In genomic region chr7:70006411-70006920, GRCh38 we compare ENCODE assay signal across 15 cellular contexts.
A peak's percentile ranks its signal among the peaks of the same experiment; 100 is the strongest.
DNase-seq lines count a peak whose midpoint lies in the region; ATAC-seq, FAIRE-seq and TF ChIP-seq lines count a peak whose summit lies in the region.
"Had no signal": no experiment of that assay in that cellular context is flagged by ENCODE, and none has a peak within 500 bp of the region (broad histone marks: within the 10 kb centered on the region; RNA-seq: fewer than 3 reads in every experiment).

No MANE protein-coding gene starts in this region.

- peaks cover 6% of the 10 kb centered on the region for H3K27me3 Mint-ChIP-seq in activated naive CD8-positive, alpha-beta T cell treated with anti-CD3 and anti-CD28 coated beads, Interleukin-2, amount 10 ng/mL, durations not matched to agents 7 days and 5 days
- H3K27me3 Mint-ChIP-seq in activated naive CD8-positive, alpha-beta T cell treated with anti-CD3 and anti-CD28 coated beads, Interleukin-2, amount 50 U/mL, for 24 hours, result no peaks in the 10 kb centered on the region
- no peaks in the 10 kb centered on the region for H3K27me3 Mint-ChIP-seq in astrocyte (ENCODE audit: low read depth, unreplicated experiment)
- no peaks in the 10 kb centered on the region for H3K27me3 Mint-ChIP-seq in stimulated activated memory B cell treated with anti-CD40 and anti-IgM and Interleukin-4, amounts not matched to agents 10 μg/mL and 1 μg/mL and 100 μg/mL, for 72 hours

- H3K9me3 ChIP-seq in Karpas-422 (ENCODE audit: low read length), result no peaks in the 10 kb centered on the region
- no peaks in the 10 kb centered on the region for H3K9me3 ChIP-seq in astrocyte (ENCODE audit: insufficient read depth, low read depth, low read length)
- H3K9me3 ChIP-seq in body of pancreas, result no peaks in the 10 kb centered on the region
- H3K9me3 ChIP-seq: heart left ventricle, psoas muscle, thoracic aorta had no signal

- H4K20me1 ChIP-seq in Karpas-422 (ENCODE audit: insufficient read depth, low read depth, low read length) (peaks cover 8% of the 10 kb centered on the region), astrocyte (ENCODE audit: insufficient read depth, low read length) (peaks cover 3% of the 10 kb centered on the region)

- H3K27ac Mint-ChIP-seq in activated naive CD8-positive, alpha-beta T cell treated with anti-CD3 and anti-CD28 coated beads, Interleukin-2, amount 10 ng/mL, durations not matched to agents 7 days and 5 days, result no peak overlapping the region
- H3K27ac Mint-ChIP-seq in activated naive CD8-positive, alpha-beta T cell treated with anti-CD3 and anti-CD28 coated beads, Interleukin-2, amount 50 U/mL, for 24 hours, result no peak overlapping the region
- H3K27ac Mint-ChIP-seq in astrocyte (ENCODE audit: unreplicated experiment), result no peak overlapping the region
- H3K27ac Mint-ChIP-seq in stimulated activated memory B cell treated with anti-CD40 and anti-IgM and Interleukin-4, amounts not matched to agents 10 μg/mL and 1 μg/mL and 100 μg/mL, for 72 hours, result peak overlapping the region; percentile 42
- H3K27ac Mint-ChIP-seq: activated CD4-positive, alpha-beta memory T cell treated with anti-CD3 and anti-CD28 coated beads for 36 hours had no signal

- DNase-seq in activated naive CD8-positive, alpha-beta T cell treated with anti-CD3 and anti-CD28 coated beads, Interleukin-2, amount 10 ng/mL, durations not matched to agents 7 days and 5 days, result no peak
- no peak for DNase-seq in activated naive CD8-positive, alpha-beta T cell treated with anti-CD3 and anti-CD28 coated beads, Interleukin-2, amount 50 U/mL, for 24 hours
- DNase-seq in Karpas-422 (peak; percentile 48), astrocyte (ENCODE audit: low read depth) (no peak), body of pancreas (no peak), pons (ENCODE audit: low spot score) (no peak)
- no peak for DNase-seq in activated CD4-positive, alpha-beta T cell treated with anti-CD3 and anti-CD28 coated beads, Interleukin-2, amount 50 U/mL, for 48 hours
- DNase-seq: activated CD4-positive, alpha-beta memory T cell treated with anti-CD3 and anti-CD28 coated beads for 36 hours; effector CD8-positive, alpha-beta T cell; GF-D8; heart left ventricle; psoas muscle had no signal

- no peak overlapping the region for H2AFZ ChIP-seq in Karpas-422 (ENCODE audit: low read length)
- H2AFZ ChIP-seq in astrocyte (ENCODE audit: low read depth, low read length), result no peak overlapping the region

- TF ChIP-seq POLR2A in body of pancreas (IDR thresholded peaks at IDR 0.05), result no peak

- intact Hi-C loops in body of pancreas (cut with DNase I), result no loop called here

- 49 to 60% methylated on average over 6 of the region's 6 CpGs for WGBS in body of pancreas, 2 donors

- H3K27ac ChIP-seq in Karpas-422 (ENCODE audit: low read length), result no peak overlapping the region
- H3K27ac ChIP-seq in astrocyte (ENCODE audit: low read depth, low read length), result no peak overlapping the region
- H3K27ac ChIP-seq in body of pancreas, result no peak overlapping the region
- H3K27ac ChIP-seq: heart left ventricle, psoas muscle, thoracic aorta had no signal

- H3K4me1 Mint-ChIP-seq in activated naive CD8-positive, alpha-beta T cell treated with anti-CD3 and anti-CD28 coated beads, Interleukin-2, amount 10 ng/mL, durations not matched to agents 7 days and 5 days, result peaks cover 17% of the 10 kb centered on the region
- H3K4me1 Mint-ChIP-seq in activated naive CD8-positive, alpha-beta T cell treated with anti-CD3 and anti-CD28 coated beads, Interleukin-2, amount 50 U/mL, for 24 hours, result peaks cover 15% of the 10 kb centered on the region
- peaks cover 12% of the 10 kb centered on the region for H3K4me1 Mint-ChIP-seq in astrocyte (ENCODE audit: low read depth, unreplicated experiment)
- peaks cover 30% of the 10 kb centered on the region for H3K4me1 Mint-ChIP-seq in stimulated activated memory B cell treated with anti-CD40 and anti-IgM and Interleukin-4, amounts not matched to agents 10 μg/mL and 1 μg/mL and 100 μg/mL, for 72 hours

- FAIRE-seq in astrocyte (lab: Jason Lieb, UNC), result no peak

- H3K4me1 ChIP-seq in Karpas-422 (ENCODE audit: low read length) (peaks cover 25% of the 10 kb centered on the region), astrocyte (ENCODE audit: insufficient read depth, low read length) (no peaks in the 10 kb centered on the region), body of pancreas (no peaks in the 10 kb centered on the region)
- H3K4me1 ChIP-seq: psoas muscle had no signal

- POLR2A ChIA-PET in activated naive CD8-positive, alpha-beta T cell treated with anti-CD3 and anti-CD28 coated beads, Interleukin-2, amount 10 ng/mL, durations not matched to agents 7 days and 5 days (lab: Charles Lee), result no interaction called here

- TF ChIP-seq CTCF in astrocyte (IDR thresholded peaks at IDR 0.05; ENCODE audit: insufficient read depth, low read depth, low read length) (no peak), body of pancreas (IDR thresholded peaks at IDR 0.05) (no peak)

- H3K9ac ChIP-seq in Karpas-422 (ENCODE audit: low read length), result 0 out of 2 replicates have a peak overlapping the region, but pooled peaks have one; percentile 9
- H3K9ac ChIP-seq in astrocyte (ENCODE audit: low read length), result no peak overlapping the region

- peak overlapping the region; percentile 27 for H3K4me3 Mint-ChIP-seq in activated naive CD8-positive, alpha-beta T cell treated with anti-CD3 and anti-CD28 coated beads, Interleukin-2, amount 10 ng/mL, durations not matched to agents 7 days and 5 days
- no peak overlapping the region for H3K4me3 Mint-ChIP-seq in activated naive CD8-positive, alpha-beta T cell treated with anti-CD3 and anti-CD28 coated beads, Interleukin-2, amount 50 U/mL, for 24 hours
- H3K4me3 Mint-ChIP-seq in astrocyte (ENCODE audit: unreplicated experiment), result no peak overlapping the region
- H3K4me3 Mint-ChIP-seq in stimulated activated memory B cell treated with anti-CD40 and anti-IgM and Interleukin-4, amounts not matched to agents 10 μg/mL and 1 μg/mL and 100 μg/mL, for 72 hours, result peak overlapping the region; percentile 26
- H3K4me3 Mint-ChIP-seq: activated CD4-positive, alpha-beta memory T cell treated with anti-CD3 and anti-CD28 coated beads for 36 hours had no signal

- H3K36me3 ChIP-seq in Karpas-422 (ENCODE audit: insufficient read depth, low read length) (no peaks in the 10 kb centered on the region), astrocyte (ENCODE audit: insufficient read depth, low read length) (no peaks in the 10 kb centered on the region), body of pancreas (replicated peaks in 1 of 2; ENCODE audit: insufficient read depth in 1 of 2, low read depth in 2 of 2) (no peaks in the 10 kb centered on the region)
- H3K36me3 ChIP-seq: heart left ventricle, thoracic aorta had no signal

- ATAC-seq in activated naive CD8-positive, alpha-beta T cell treated with anti-CD3 and anti-CD28 coated beads, Interleukin-2, amount 10 ng/mL, durations not matched to agents 7 days and 5 days (ENCODE audit: low read depth), result no peak
- ATAC-seq in activated naive CD8-positive, alpha-beta T cell treated with anti-CD3 and anti-CD28 coated beads, Interleukin-2, amount 50 U/mL, for 24 hours, result no peak
- ATAC-seq in stimulated activated memory B cell treated with anti-CD40 and anti-IgM and Interleukin-4, amounts not matched to agents 10 μg/mL and 1 μg/mL and 100 μg/mL, for 72 hours, result peak; percentile 71
- ATAC-seq in body of pancreas, result no peak
- ATAC-seq: psoas muscle had no signal

- H3K27me3 ChIP-seq in Karpas-422 (ENCODE audit: low read length) (no peaks in the 10 kb centered on the region), astrocyte (ENCODE audit: insufficient read depth, low read length) (no peaks in the 10 kb centered on the region), body of pancreas (no peaks in the 10 kb centered on the region)
- H3K27me3 ChIP-seq: heart left ventricle had no signal

- no peaks in the 10 kb centered on the region for H3K9me3 Mint-ChIP-seq in activated naive CD8-positive, alpha-beta T cell treated with anti-CD3 and anti-CD28 coated beads, Interleukin-2, amount 10 ng/mL, durations not matched to agents 7 days and 5 days
- no peaks in the 10 kb centered on the region for H3K9me3 Mint-ChIP-seq in activated naive CD8-positive, alpha-beta T cell treated with anti-CD3 and anti-CD28 coated beads, Interleukin-2, amount 50 U/mL, for 24 hours
- H3K9me3 Mint-ChIP-seq in astrocyte (ENCODE audit: unreplicated experiment), result no peaks in the 10 kb centered on the region
- H3K9me3 Mint-ChIP-seq in stimulated activated memory B cell treated with anti-CD40 and anti-IgM and Interleukin-4, amounts not matched to agents 10 μg/mL and 1 μg/mL and 100 μg/mL, for 72 hours, result no peaks in the 10 kb centered on the region

- H3K79me2 ChIP-seq in Karpas-422 (ENCODE audit: low read length), result no peaks in the 10 kb centered on the region
- H3K79me2 ChIP-seq in astrocyte (ENCODE audit: insufficient read depth, low read length), result no peaks in the 10 kb centered on the region

- H3K36me3 Mint-ChIP-seq in activated naive CD8-positive, alpha-beta T cell treated with anti-CD3 and anti-CD28 coated beads, Interleukin-2, amount 10 ng/mL, durations not matched to agents 7 days and 5 days, result no peaks in the 10 kb centered on the region
- H3K36me3 Mint-ChIP-seq in activated naive CD8-positive, alpha-beta T cell treated with anti-CD3 and anti-CD28 coated beads, Interleukin-2, amount 50 U/mL, for 24 hours (ENCODE audit: low read depth), result no peaks in the 10 kb centered on the region
- H3K36me3 Mint-ChIP-seq in astrocyte (ENCODE audit: low read depth, unreplicated experiment), result no peaks in the 10 kb centered on the region
- H3K36me3 Mint-ChIP-seq in stimulated activated memory B cell treated with anti-CD40 and anti-IgM and Interleukin-4, amounts not matched to agents 10 μg/mL and 1 μg/mL and 100 μg/mL, for 72 hours, result no peaks in the 10 kb centered on the region
- H3K36me3 Mint-ChIP-seq: activated CD4-positive, alpha-beta memory T cell treated with anti-CD3 and anti-CD28 coated beads for 36 hours had no signal

- H3K4me2 ChIP-seq in Karpas-422 (ENCODE audit: low read depth, low read length, poor library complexity, severe bottlenecking) (peak overlapping the region; percentile 47), astrocyte (ENCODE audit: low read length) (peak overlapping the region; percentile 48)

- no peaks in the 10 kb centered on the region for H3K9me2 ChIP-seq in Karpas-422 (replicated peaks; ENCODE audit: insufficient read depth, low read length)

- H3K4me3 ChIP-seq in Karpas-422 (ENCODE audit: low read length) (no peak overlapping the region), astrocyte (ENCODE audit: insufficient read depth, low read depth, low read length) (no peak overlapping the region), body of pancreas (no peak overlapping the region)
- H3K4me3 ChIP-seq: lung, psoas muscle, thoracic aorta had no signal

Comparison
In these comparisons a context has a peak if more than half of its experiments do, and no peak if none do; other contexts are left out.
1. H3K4me3 Mint-ChIP-seq: peak in activated naive CD8-positive, alpha-beta T cell treated with anti-CD3 and anti-CD28 coated beads, Interleukin-2, amount 10 ng/mL, durations not matched to agents 7 days and 5 days (single experiment) and stimulated activated memory B cell treated with anti-CD40 and anti-IgM and Interleukin-4, amounts not matched to agents 10 μg/mL and 1 μg/mL and 100 μg/mL, for 72 hours (single experiment); none in activated naive CD8-positive, alpha-beta T cell treated with anti-CD3 and anti-CD28 coated beads, Interleukin-2, amount 50 U/mL, for 24 hours (single experiment) and astrocyte (single experiment).